In the genomic region with DNA sequence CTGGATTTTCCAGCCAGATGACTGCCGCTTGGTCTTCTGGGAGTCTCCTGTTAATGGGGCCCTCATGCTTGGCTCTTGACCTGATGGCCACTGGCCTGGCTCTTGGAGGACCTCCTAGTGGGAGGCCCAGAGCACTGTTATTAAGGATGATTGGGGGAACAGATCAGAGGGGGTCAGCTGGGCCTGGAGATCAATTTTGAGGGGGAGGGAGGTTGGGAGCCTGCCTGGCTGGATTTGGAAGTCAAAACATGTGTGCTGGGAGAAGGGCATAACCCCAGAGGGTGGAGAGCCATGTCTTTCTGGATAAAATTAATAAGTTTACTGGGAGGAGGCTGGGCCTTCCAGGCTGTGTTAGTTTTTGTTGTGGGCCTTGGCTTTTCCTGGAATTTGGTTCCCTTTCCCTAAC, we compare ENCODE assay signal across 9 cellular contexts. TPM values are rescaled to one million over a fixed set of nuclear protein-coding genes. Genes with fewer than 3 reads are reported as not detected.
A peak's percentile ranks its signal among the peaks of the same experiment; 100 is the strongest.
DNase-seq lines count a peak whose midpoint lies in the region; ATAC-seq and TF ChIP-seq lines count a peak whose summit lies in the region.
"Had no signal": no experiment of that assay in that cellular context is flagged by ENCODE, and none has a peak within 500 bp of the region (broad histone marks: within the 10 kb centered on the region; RNA-seq: fewer than 3 reads in every experiment).

No MANE protein-coding gene starts in this region.

- peaks cover 32% of the 10 kb centered on the region for H3K4me1 ChIP-seq in PC-9 (replicated peaks; ENCODE audit: insufficient read depth)
- peaks cover 5% of the 10 kb centered on the region for H3K4me1 ChIP-seq in endodermal cell (ENCODE audit: control insufficient read depth, insufficient read depth, low read length)

- H3K4me3 ChIP-seq in PC-9 (peak overlapping the region; percentile 78; the same call in 1 of the 2 replicates), endodermal cell (ENCODE audit: low read length) (peak overlapping the region; percentile 82)

- peak overlapping the region; percentile 85; the same call in 1 of the 2 replicates for H2AFZ ChIP-seq in PC-9

- peak overlapping the region; percentile 89 for H3K4me2 ChIP-seq in PC-9

- H3K27ac Mint-ChIP-seq in endodermal cell (peak overlapping the region; percentile 19), neural crest cell (ENCODE audit: unreplicated experiment) (no peak overlapping the region)

- H3K27me3 Mint-ChIP-seq in endodermal cell (ENCODE audit: insufficient read depth) (no peaks in the 10 kb centered on the region), neural crest cell (ENCODE audit: low read depth) (no peaks in the 10 kb centered on the region)

- H3K79me2 ChIP-seq in PC-9 (ENCODE audit: low read depth) = peaks cover 5% of the 10 kb centered on the region

- H3K9ac ChIP-seq in endodermal cell (ENCODE audit: extremely low read depth, low read length, poor library complexity, severe bottlenecking) = no peak overlapping the region

- H3K4me1 Mint-ChIP-seq in endodermal cell = peaks cover 21% of the 10 kb centered on the region
- H3K4me1 Mint-ChIP-seq in neural crest cell = peaks cover 27% of the 10 kb centered on the region

- no TSS peak for BruUV-seq in PC-9 (replicated peaks; lab: Mats Ljungman, UMichigan)

- H3K4me3 Mint-ChIP-seq in endodermal cell (peak overlapping the region; percentile 72), neural crest cell (peak overlapping the region; percentile 91)

- no peaks in the 10 kb centered on the region for H4K20me1 ChIP-seq in PC-9 (ENCODE audit: insufficient read depth)

- peaks cover 11% of the 10 kb centered on the region for H3K9me3 Mint-ChIP-seq in endodermal cell
- H3K9me3 Mint-ChIP-seq in neural crest cell = peaks cover 14% of the 10 kb centered on the region

- TF ChIP-seq CTCF in 22Rv1 (IDR thresholded peaks at IDR 0.05) (no peak), PC-9 (conservative IDR thresholded peaks at IDR 0.05) (no peak), endodermal cell (conservative IDR thresholded peaks at IDR 0.05) (no peak), neural crest cell (conservative IDR thresholded peaks at IDR 0.05) (no peak)

- no peak for ATAC-seq in HG02763 (IDR thresholded peaks at IDR 0.05; ENCODE audit: unreplicated experiment)

- POLR2A ChIA-PET in PC-9 (lab: Charles Lee; ENCODE audit: unreplicated experiment) = interaction anchor here (0.7 kb wide), 1 partner anchor 389 kb away, joined by 3 read pairs; no protein-coding TSS in a partner anchor

- H3K9me2 ChIP-seq in PC-9 (ENCODE audit: insufficient read depth) = no peaks in the 10 kb centered on the region

- peaks cover 7% of the 10 kb centered on the region for H3K36me3 Mint-ChIP-seq in endodermal cell (ENCODE audit: low read depth)
- H3K36me3 Mint-ChIP-seq in neural crest cell (ENCODE audit: low read depth) = peaks cover 16% of the 10 kb centered on the region

- H3K9me3 ChIP-seq in PC-9 (ENCODE audit: insufficient read depth, low read depth) (0 out of 2 replicates have a peak, but pooled peaks cover 3% of the 10 kb centered on the region), endodermal cell (ENCODE audit: control insufficient read depth, low read length) (peaks cover 6% of the 10 kb centered on the region)

- CTCF ChIA-PET in PC-9 (lab: Charles Lee) = no interaction called here

- intact Hi-C loops in PC-9 (cut with micrococcal nuclease; ENCODE audit: unreplicated experiment) = loop anchor here (5.0 kb wide), 1 partner anchor 271 kb away; no protein-coding TSS in a partner anchor

- H3K27ac ChIP-seq in 22Rv1 (peak overlapping the region; percentile 95), PC-9 (peak overlapping the region; percentile 96), endodermal cell (ENCODE audit: low read depth, low read length) (no peak overlapping the region)

- no peak for DNase-seq in PC-9
- DNase-seq in endodermal cell = no peak
- DNase-seq in neural crest cell (ENCODE audit: low read depth, low spot score) = no peak
- no peak for DNase-seq in mucosa of gallbladder (ENCODE audit: low spot score)
- DNase-seq in NCI-H1436 treated with DMSO at 0.1 percent for 48 hours (lab: John Stamatoyannopoulos, UW) = no peak
- no peak for DNase-seq in NCI-H748 treated with DMSO at 0.1 percent for 48 hours (lab: John Stamatoyannopoulos, UW)
- DNase-seq: COR-L47 had no signal

- H3K27me3 ChIP-seq in PC-9 (ENCODE audit: insufficient read depth, low read depth) = no peaks in the 10 kb centered on the region
- H3K27me3 ChIP-seq in endodermal cell (ENCODE audit: control insufficient read depth, insufficient read depth, low read length, poor library complexity, severe bottlenecking) = no peaks in the 10 kb centered on the region

- H3K36me3 ChIP-seq in PC-9 (ENCODE audit: low read depth) = 0 out of 2 replicates have a peak, but pooled peaks cover 4% of the 10 kb centered on the region
- no peaks in the 10 kb centered on the region for H3K36me3 ChIP-seq in endodermal cell (ENCODE audit: control insufficient read depth, insufficient read depth, low read length)

- 96 to 100% methylated on average over 1 of the region's 1 CpG for WGBS in endodermal cell (ENCODE audit: insufficient coverage in 1 of 2, insufficient read length in 1 of 2), 2 experiments

- H3F3A ChIP-seq in PC-9 (ENCODE audit: insufficient read depth, low read depth) = peaks cover 31% of the 10 kb centered on the region

RNA-seq across cellular contexts. Expression of a gene that starts 1.3 kb away (rescaled TPM):
- 17.8 and 22.5 TPM in 2 replicates for total RNA-seq in PC-9 (2021)
- 10 to 100 TPM; 14.1 to 14.8 TPM for total RNA-seq in endodermal cell
- 15.6 TPM for polyA plus RNA-seq in endodermal cell (2013, experiment 1 of 2)
- 11.9 TPM for polyA plus RNA-seq in endodermal cell (2013, experiment 2 of 2)
- 14.0 and 16.4 TPM in 2 replicates for total RNA-seq in neural crest cell
- total RNA-seq in mucosa of gallbladder = 36.4 TPM
